ENCODE assay signal across 16 cellular contexts in the genomic region with DNA sequence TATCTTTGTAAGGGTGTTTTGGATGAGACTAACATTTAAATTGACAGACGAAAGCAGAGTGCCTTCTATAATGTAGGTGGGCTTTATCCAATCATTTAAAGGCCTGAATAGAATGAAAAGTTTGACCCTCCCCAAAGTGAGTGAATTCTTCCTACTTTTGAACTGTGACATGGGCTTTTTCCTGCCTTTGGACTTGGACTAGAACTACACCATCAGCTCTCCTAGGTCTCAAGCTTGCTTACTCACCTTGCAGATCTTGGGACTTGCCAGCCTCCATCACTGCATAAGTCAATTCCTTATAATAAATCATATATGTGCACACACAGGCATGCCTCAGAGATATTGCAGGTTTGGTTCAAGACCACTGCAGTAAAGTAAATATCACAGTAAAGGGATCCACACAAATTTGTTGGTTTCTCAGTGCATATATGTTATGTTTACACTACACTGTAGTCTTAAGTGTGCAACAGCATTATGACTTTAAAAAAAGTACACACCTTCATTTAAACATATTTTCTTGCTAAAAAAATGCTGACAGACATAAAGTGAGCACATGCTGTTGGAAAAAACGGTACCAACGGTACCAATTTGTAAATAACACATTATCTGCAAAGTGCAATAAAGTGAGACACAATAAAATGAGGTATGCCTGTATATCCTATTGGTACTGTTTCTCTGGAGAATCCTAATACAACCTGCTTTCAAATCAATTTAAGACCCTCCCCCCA. TPM values are rescaled to one million over a fixed set of nuclear protein-coding genes. Genes with fewer than 3 reads are reported as not detected.
DNase-seq lines count a peak whose midpoint lies in the region; ATAC-seq, FAIRE-seq and TF ChIP-seq lines count a peak whose summit lies in the region.
"Had no signal": no experiment of that assay in that cellular context is flagged by ENCODE, and none has a peak within 500 bp of the region (broad histone marks: within the 10 kb centered on the region; RNA-seq: fewer than 3 reads in every experiment).

No MANE protein-coding gene starts in this region.

- H3K4me3 Mint-ChIP-seq in memory B cell = peak overlapping the region; percentile 3
- no peak overlapping the region for H3K4me3 Mint-ChIP-seq in activated CD8-positive, alpha-beta T cell treated with anti-CD3 and anti-CD28 coated beads, Interleukin-2, amount 10 ng/mL, durations not matched to agents 7 days and 5 days

- no peaks in the 10 kb centered on the region for H4K20me1 ChIP-seq in HepG2 (ENCODE audit: insufficient read depth, low read length)
- no peaks in the 10 kb centered on the region for H4K20me1 ChIP-seq in PC-3 (ENCODE audit: low read length)
- H4K20me1 ChIP-seq: BLaER1 treated with 17β-estradiol and CSF1 and Interleukin-3, amounts not matched to agents 10 nM and 100 nM had no signal

- H3F3A ChIP-seq in PC-3 (ENCODE audit: low read length, unreplicated experiment) = no peaks in the 10 kb centered on the region

- ATAC-seq in HepG2 = no peak
- ATAC-seq in right lobe of liver = no peak
- ATAC-seq in PC-3 = no peak
- ATAC-seq in memory B cell (ENCODE audit: low read depth) = no peak
- no peak for ATAC-seq in activated CD8-positive, alpha-beta T cell treated with anti-CD3 and anti-CD28 coated beads, Interleukin-2, amount 10 ng/mL, durations not matched to agents 7 days and 5 days

- intact Hi-C loops in HepG2 (cut with micrococcal nuclease; ENCODE audit: unreplicated experiment) = no loop called here
- intact Hi-C loops in right lobe of liver (cut with DNase I) = no loop called here
- intact Hi-C loops in PC-3 (cut with micrococcal nuclease) = no loop called here
- intact Hi-C loops in thyroid gland (cut with DNase I) = loop anchor here (5.0 to 10.0 kb wide), 2 partner anchors 50 to 62 kb away; partner anchors contain the start of gene ATF3

- in situ Hi-C loops in HepG2 (cut with HindIII; ENCODE audit: extremely low pct_ligation_motif_present, low pct_unique_long_range_greater_than_20kb) = no loop called here

- no peak overlapping the region for H3K27ac ChIP-seq in HepG2 (ENCODE audit: extremely low read length, insufficient read depth, low read length)
- H3K27ac ChIP-seq in right lobe of liver = no peak overlapping the region
- no peak overlapping the region for H3K27ac ChIP-seq in PC-3 (ENCODE audit: low read length)
- peak overlapping the region in 1 of 3 donors; percentile 99 for H3K27ac ChIP-seq in thyroid gland
- H3K27ac ChIP-seq: SJCRH30 had no signal

- H2AFZ ChIP-seq in HepG2 (ENCODE audit: low read length) = no peak overlapping the region
- no peak overlapping the region for H2AFZ ChIP-seq in PC-3 (ENCODE audit: low read length)

- H3K9me3 ChIP-seq in HepG2 (ENCODE audit: low read length) (no peaks in the 10 kb centered on the region), right lobe of liver (no peaks in the 10 kb centered on the region), PC-3 (ENCODE audit: low read length) (no peaks in the 10 kb centered on the region), thyroid gland (no peaks in the 10 kb centered on the region)
- H3K9me3 ChIP-seq: BLaER1 treated with 17β-estradiol and CSF1 and Interleukin-3, amounts not matched to agents 10 nM and 100 nM; SJCRH30 had no signal

- TF ChIP-seq CTCF in HepG2 (CRISPR knock-in tag; IDR thresholded peaks at IDR 0.05) = no peak
- no peak for TF ChIP-seq CTCF in right lobe of liver (IDR thresholded peaks at IDR 0.05)
- no peak for TF ChIP-seq CTCF in PC-3 (conservative IDR thresholded peaks at IDR 0.05; ENCODE audit: low read depth, low read length)
- TF ChIP-seq CTCF in thyroid gland (IDR thresholded peaks at IDR 0.05) = no peak

- H3K4me2 ChIP-seq in HepG2 (ENCODE audit: low read depth, low read length) = no peak overlapping the region
- peak overlapping the region; percentile 91; the same call in 1 of the 2 replicates for H3K4me2 ChIP-seq in PC-3 (ENCODE audit: low read length)

- no peak for TF ChIP-seq POLR2A in HepG2 (IDR thresholded peaks at IDR 0.05; ENCODE audit: insufficient read depth in 1 of 2, low read depth in 2 of 2, low read length in 2 of 2)
- TF ChIP-seq POLR2A in right lobe of liver (IDR thresholded peaks at IDR 0.05) = no peak
- TF ChIP-seq POLR2A in thyroid gland (IDR thresholded peaks at IDR 0.05) = no peak

- peaks cover 6% of the 10 kb centered on the region for H3K4me1 Mint-ChIP-seq in memory B cell
- H3K4me1 Mint-ChIP-seq in activated CD8-positive, alpha-beta T cell treated with anti-CD3 and anti-CD28 coated beads, Interleukin-2, amount 10 ng/mL, durations not matched to agents 7 days and 5 days (ENCODE audit: low read depth) = peaks cover 16% of the 10 kb centered on the region

- H3K27ac Mint-ChIP-seq in memory B cell = no peak overlapping the region
- no peak overlapping the region for H3K27ac Mint-ChIP-seq in activated CD8-positive, alpha-beta T cell treated with anti-CD3 and anti-CD28 coated beads, Interleukin-2, amount 10 ng/mL, durations not matched to agents 7 days and 5 days

- no peak for TF ChIP-seq EP300 in HepG2 (IDR thresholded peaks at IDR 0.05; ENCODE audit: low read depth in 2 of 2, low read length in 2 of 2)
- TF ChIP-seq EP300 in HepG2 (CRISPR knock-in tag; IDR thresholded peaks at IDR 0.05; ENCODE audit: borderline replicate concordance) = no peak

- H3K4me1 ChIP-seq in HepG2 (ENCODE audit: insufficient read depth, low read length) (peaks cover 10% of the 10 kb centered on the region), right lobe of liver (no peaks in the 10 kb centered on the region), PC-3 (ENCODE audit: insufficient read depth, low read length) (peaks cover 37% of the 10 kb centered on the region), thyroid gland (peaks cover 5 to 16% of the 10 kb centered on the region in 2 donors)

- no peak for TF ChIP-seq RAD21 in HepG2 (CRISPR knock-in tag; IDR thresholded peaks at IDR 0.05)

- H3K79me2 ChIP-seq in HepG2 (ENCODE audit: insufficient read depth, low read length) (no peaks in the 10 kb centered on the region), PC-3 (ENCODE audit: low read length) (no peaks in the 10 kb centered on the region)

- no peak for FAIRE-seq in HepG2 (lab: Jason Lieb, UNC)

- no peaks in the 10 kb centered on the region for H3K9me3 Mint-ChIP-seq in memory B cell
- H3K9me3 Mint-ChIP-seq in activated CD8-positive, alpha-beta T cell treated with anti-CD3 and anti-CD28 coated beads, Interleukin-2, amount 10 ng/mL, durations not matched to agents 7 days and 5 days (ENCODE audit: insufficient read depth) = peaks cover 7% of the 10 kb centered on the region

- 40% methylated on average over 3 of the region's 3 CpGs for WGBS in HepG2 (ENCODE audit: low lambda C conversion rate)
- 95% methylated on average over 3 of the region's 3 CpGs for WGBS in right lobe of liver (ENCODE audit: insufficient coverage, low coverage, low lambda C conversion rate, missing lambda C conversion rate)
- WGBS in thyroid gland, 2 donors = 91 to 95% methylated on average over 3 of the region's 3 CpGs

- DNase-seq in HepG2 (ENCODE audit: low spot score) (no peak), right lobe of liver (no peak), PC-3 (no peak), memory B cell (ENCODE audit: low spot score in 2 of 2) (no peak), thyroid gland (no peak)
- no peak for DNase-seq in activated CD4-positive, CD25-positive, alpha-beta regulatory T cell (lab: John Stamatoyannopoulos, UW)
- no peak for DNase-seq in central memory CD4-positive, alpha-beta T cell
- no peak for DNase-seq in activated CD8-positive, alpha-beta T cell treated with anti-CD3 and anti-CD28 coated beads, Interleukin-2, amount 10 ng/mL, durations not matched to agents 7 days and 5 days
- DNase-seq: COR-L47, DMS53, H9, NCI-H187 treated with DMSO at 0.1 percent for 48 hours, NCI-H526 treated with DMSO at 0.1 percent for 48 hours, OCI-M1, SJCRH30 had no signal

- H3K36me3 ChIP-seq in HepG2 (replicated peaks in 1 of 2; ENCODE audit: control insufficient read depth in 1 of 2, insufficient read depth in 2 of 2, low read length in 2 of 2) (no peaks in the 10 kb centered on the region), right lobe of liver (no peaks in the 10 kb centered on the region), PC-3 (ENCODE audit: low read depth, low read length) (no peaks in the 10 kb centered on the region), thyroid gland (no peaks in the 10 kb centered on the region)
- H3K36me3 ChIP-seq: BLaER1 treated with 17β-estradiol and CSF1 and Interleukin-3, amounts not matched to agents 10 nM and 100 nM; SJCRH30 had no signal

- H3K9ac ChIP-seq in HepG2 (ENCODE audit: insufficient read depth, low read depth, low read length) = no peak overlapping the region
- no peak overlapping the region for H3K9ac ChIP-seq in PC-3 (ENCODE audit: low read length)

- no peaks in the 10 kb centered on the region for H3K9me2 ChIP-seq in PC-3 (replicated peaks; ENCODE audit: low read length)

- POLR2A ChIA-PET in HepG2 (lab: Yijun Ruan, JAX) (interaction anchor here (2.6 kb wide), 1 partner anchor 51 kb away, joined by 20 read pairs; the partner anchor contains the start of gene ATF3), PC-3 (lab: Charles Lee; ENCODE audit: unreplicated experiment) (no interaction called here)
- POLR2A ChIA-PET in activated CD8-positive, alpha-beta T cell treated with anti-CD3 and anti-CD28 coated beads, Interleukin-2, amount 10 ng/mL, durations not matched to agents 7 days and 5 days (lab: Charles Lee) = interaction anchor here (0.6 to 2.7 kb wide), 2 partner anchors 51 to 897 kb away, joined by 3 to 9 read pairs; partner anchors contain the start of gene ATF3

- H3K4me3 ChIP-seq in HepG2 (replicated peaks in 1 of 3; ENCODE audit: insufficient read depth in 1 of 3, low read depth in 2 of 3, low read length in 3 of 3) = no peak overlapping the region
- no peak overlapping the region for H3K4me3 ChIP-seq in right lobe of liver
- no peak overlapping the region for H3K4me3 ChIP-seq in PC-3 (ENCODE audit: low read length)
- H3K4me3 ChIP-seq in thyroid gland (replicated peaks in 1 of 3) = no peak overlapping the region
- H3K4me3 ChIP-seq: SJCRH30 had no signal

- BruUV-seq in HepG2 (replicated peaks; lab: Mats Ljungman, UMichigan) (no TSS peak), PC-3 (replicated peaks; lab: Mats Ljungman, UMichigan) (no TSS peak)

- H3K27me3 Mint-ChIP-seq in memory B cell = no peaks in the 10 kb centered on the region
- peaks cover 39% of the 10 kb centered on the region for H3K27me3 Mint-ChIP-seq in activated CD8-positive, alpha-beta T cell treated with anti-CD3 and anti-CD28 coated beads, Interleukin-2, amount 10 ng/mL, durations not matched to agents 7 days and 5 days (ENCODE audit: low read depth)

- H3K36me3 Mint-ChIP-seq in memory B cell = no peaks in the 10 kb centered on the region
- peaks cover 9% of the 10 kb centered on the region for H3K36me3 Mint-ChIP-seq in activated CD8-positive, alpha-beta T cell treated with anti-CD3 and anti-CD28 coated beads, Interleukin-2, amount 10 ng/mL, durations not matched to agents 7 days and 5 days (ENCODE audit: low read depth)

- CTCF ChIA-PET in HepG2 (lab: Yijun Ruan, JAX; ENCODE audit: low intra/inter-chr PET ratio, low total read pairs) = no interaction called here
- CTCF ChIA-PET in PC-3 (lab: Charles Lee) = no interaction called here
- CTCF ChIA-PET in activated CD8-positive, alpha-beta T cell treated with anti-CD3 and anti-CD28 coated beads, Interleukin-2, amount 10 ng/mL, durations not matched to agents 7 days and 5 days (lab: Charles Lee) = interaction anchor here (1.2 to 1.3 kb wide), 2 partner anchors 58 to 522 kb away, joined by 3 read pairs; partner anchors contain the start of genes DTL and INTS7

- peaks cover 6 to 10% of the 10 kb centered on the region in 2 experiments; a peak in 3 of 5 replicates for H3K27me3 ChIP-seq in HepG2 (ENCODE audit: control insufficient read depth in 1 of 2, insufficient read depth in 2 of 2, low read length in 2 of 2)
- H3K27me3 ChIP-seq in right lobe of liver = no peaks in the 10 kb centered on the region
- no peaks in the 10 kb centered on the region for H3K27me3 ChIP-seq in PC-3 (ENCODE audit: low read length)
- H3K27me3 ChIP-seq in thyroid gland = no peaks in the 10 kb centered on the region
- H3K27me3 ChIP-seq: BLaER1 treated with 17β-estradiol and CSF1 and Interleukin-3, amounts not matched to agents 10 nM and 100 nM; SJCRH30 had no signal

RNA-seq across cellular contexts. Expression of gene ATF3, which starts 51.6 kb away (rescaled TPM):
- total RNA-seq in HepG2 (2016; rRNA removed; fragmentation: Illumina TruSeq; extraction: Trizol) (3.6 and 5.0 TPM in 2 replicates), right lobe of liver (10 to 100 TPM in 5 of 6 experiments, 1 to 10 TPM in 1; 3.7 to 77.2 (median 15.1) TPM), PC-3 (2014; rRNA removed) (275 and 335 TPM in 2 replicates), thyroid gland (10 to 100 TPM in 3 of 4 donors, 1 to 10 TPM in 1; 9.2 to 21.2 (median 14.7) TPM)
- total RNA-seq in HepG2 (2016; cell fraction: cytosol; rRNA removed; fragmentation: Illumina TruSeq; extraction: Trizol; ENCODE audit: low read depth) = 1.9 and 2.6 TPM in 2 replicates
- total RNA-seq in HepG2 (2016; cell fraction: insoluble cytoplasmic fraction; rRNA removed; fragmentation: Illumina TruSeq; extraction: Trizol) = 3.0 and 5.9 TPM in 2 replicates
- 3.1 and 3.3 TPM in 2 replicates for total RNA-seq in HepG2 (2016; cell fraction: membrane; rRNA removed; fragmentation: Illumina TruSeq; extraction: Trizol)
- total RNA-seq in HepG2 (2016; cell fraction: nucleus; rRNA removed; fragmentation: Illumina TruSeq; extraction: Trizol) = 8.8 and 10.0 TPM in 2 replicates
- 13.0 and 16.4 TPM in 2 replicates for polyA plus RNA-seq in HepG2 (2011; rRNA removed)
- 8.2 and 12.1 TPM in 2 replicates for polyA plus RNA-seq in HepG2 (2011; cell fraction: cytosol; rRNA removed)
- 25.9 and 26.8 TPM in 2 replicates for polyA plus RNA-seq in HepG2 (2011; cell fraction: nucleus; rRNA removed)
- polyA plus RNA-seq in HepG2 (2012) = 11.7 and 51.2 TPM in 2 replicates
- 1.0 and 1.1 TPM in 2 replicates for polyA plus RNA-seq in HepG2 (2016; cell fraction: cytosol; fragmentation: Illumina TruSeq; extraction: Trizol; ENCODE audit: low read depth)
- 4.8 and 6.8 TPM in 2 replicates for polyA plus RNA-seq in HepG2 (2016; cell fraction: insoluble cytoplasmic fraction; fragmentation: Illumina TruSeq; extraction: Trizol; ENCODE audit: low read depth)
- 1.8 and 2.5 TPM in 2 replicates for polyA plus RNA-seq in HepG2 (2016; cell fraction: membrane; fragmentation: Illumina TruSeq; extraction: Trizol; ENCODE audit: low read depth)
- 13.0 and 17.6 TPM in 2 replicates for polyA plus RNA-seq in HepG2 (2016; cell fraction: nucleus; fragmentation: Illumina TruSeq; extraction: Trizol; ENCODE audit: insufficient read depth, low read depth)
- 17.2 and 17.6 TPM in 2 replicates for polyA minus RNA-seq in HepG2 (2011; rRNA and poly(A)+ RNA removed; ENCODE audit: low replicate concordance)
- polyA minus RNA-seq in HepG2 (2011; cell fraction: cytosol; rRNA and poly(A)+ RNA removed) = 5.8 and 9.3 TPM in 2 replicates
- 30.1 and 52.5 TPM in 2 replicates for polyA minus RNA-seq in HepG2 (2011; cell fraction: nucleus; rRNA and poly(A)+ RNA removed)
- 10 to 100 TPM; 12.1 to 12.5 TPM for total RNA-seq in activated CD8-positive, alpha-beta T cell treated with anti-CD3 and anti-CD28 coated beads, Interleukin-2, amount 10 ng/mL, durations not matched to agents 7 days and 5 days
